Comparison of ENCODE assay signal across 20 cellular contexts in the genomic region with DNA sequence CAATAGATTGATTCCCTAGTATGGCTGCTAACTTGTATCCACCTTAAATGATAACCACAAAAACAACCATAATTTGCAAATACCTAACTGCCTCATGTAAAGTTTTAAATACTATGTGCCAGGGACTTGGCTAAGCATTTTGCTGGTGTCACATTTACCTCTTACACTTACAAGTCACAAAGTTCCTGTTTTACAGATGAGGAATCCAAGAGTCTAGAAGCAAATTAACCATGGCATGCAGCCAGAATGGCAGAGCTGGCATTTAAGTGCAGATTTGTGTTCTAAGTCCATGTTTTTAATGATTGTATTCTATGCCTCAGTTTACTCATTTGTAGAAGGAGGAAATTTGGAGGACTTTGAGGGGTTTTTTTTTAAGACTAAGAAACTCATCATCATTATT.
"Had no signal": no experiment of that assay in that cellular context is flagged by ENCODE, and none has a peak within 500 bp of the region (broad histone marks: within the 10 kb centered on the region; RNA-seq: fewer than 3 reads in every experiment).

No MANE protein-coding gene starts in this region.

- H3K27ac Mint-ChIP-seq: naive B cell; nephron progenitor cell; stimulated activated naive B cell treated with anti-CD40 and anti-IgM and Interleukin-4, amounts not matched to agents 10 μg/mL and 1 μg/mL and 100 μg/mL, for 72 hours had no signal

- H3K4me3 Mint-ChIP-seq: naive B cell; nephron progenitor cell; stimulated activated naive B cell treated with anti-CD40 and anti-IgM and Interleukin-4, amounts not matched to agents 10 μg/mL and 1 μg/mL and 100 μg/mL, for 72 hours; stimulated activated naive CD8-positive, alpha-beta T cell treated with anti-CD3 and anti-CD28 coated beads, Interleukin-15, amount 100 ng/mL, for 72 hours had no signal

- H3K27me3 Mint-ChIP-seq: naive B cell; stimulated activated naive B cell treated with anti-CD40 and anti-IgM and Interleukin-4, amounts not matched to agents 10 μg/mL and 1 μg/mL and 100 μg/mL, for 72 hours; stimulated activated naive CD8-positive, alpha-beta T cell treated with anti-CD3 and anti-CD28 coated beads, Interleukin-15, amount 100 ng/mL, for 72 hours had no signal

- DNase-seq: dermis blood vessel endothelial cell; esophagus squamous epithelium; foreskin fibroblast; head of caudate nucleus; kidney; left cardiac atrium; left ventricle myocardium inferior; lower lobe of right lung; mesenchymal stem cell; naive B cell; nephron progenitor cell; psoas muscle; spleen; stimulated activated CD4-positive, alpha-beta T cell treated with anti-CD3 and anti-CD28 coated beads, Interleukin-15, amount 100 ng/mL, for 24 hours; stimulated activated CD4-positive, alpha-beta T cell treated with anti-CD3 and anti-CD28 coated beads, Interleukin-1b, Interleukin-23, amount 100 ng/mL, for 48 hours; stimulated activated CD4-positive, alpha-beta T cell treated with anti-CD3 and anti-CD28 coated beads, Interleukin-4, amount 100 ng/mL, for 24 hours; stimulated activated naive B cell treated with anti-CD40 and anti-IgM and Interleukin-4, amounts not matched to agents 10 μg/mL and 1 μg/mL and 100 μg/mL, for 72 hours; stimulated activated naive CD8-positive, alpha-beta T cell treated with anti-CD3 and anti-CD28 coated beads, Interleukin-15, amount 100 ng/mL, for 72 hours; testis; upper lobe of right lung had no signal

- H3K9me3 Mint-ChIP-seq: nephron progenitor cell had no signal

- H3K36me3 Mint-ChIP-seq: naive B cell; stimulated activated naive B cell treated with anti-CD40 and anti-IgM and Interleukin-4, amounts not matched to agents 10 μg/mL and 1 μg/mL and 100 μg/mL, for 72 hours had no signal

- H3K4me1 Mint-ChIP-seq: naive B cell; stimulated activated naive B cell treated with anti-CD40 and anti-IgM and Interleukin-4, amounts not matched to agents 10 μg/mL and 1 μg/mL and 100 μg/mL, for 72 hours; stimulated activated naive CD8-positive, alpha-beta T cell treated with anti-CD3 and anti-CD28 coated beads, Interleukin-15, amount 100 ng/mL, for 72 hours had no signal
